ENCODE assay signal across 1 cellular context in the genomic region with DNA sequence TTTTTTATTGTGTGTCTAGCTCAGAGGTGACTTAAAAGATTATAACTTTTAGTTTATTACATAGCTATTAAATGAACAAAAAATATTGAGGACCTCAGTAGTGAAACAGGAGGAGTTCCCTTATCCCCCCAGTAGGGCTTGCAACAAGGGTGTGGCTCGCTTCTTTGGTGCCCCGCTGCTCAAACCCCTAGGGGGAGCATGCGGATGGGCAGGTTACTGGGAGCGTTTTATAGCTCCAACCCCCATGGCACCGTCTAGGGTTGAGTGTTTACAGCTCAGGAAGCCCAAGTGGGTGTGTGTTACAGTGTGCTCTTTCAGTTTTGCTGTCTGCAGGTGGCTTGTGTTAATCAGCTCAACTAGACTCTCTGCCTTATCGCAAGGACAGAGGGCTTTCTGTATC.
TF ChIP-seq lines count a peak whose summit lies in the region.

No MANE protein-coding gene starts in this region.

TF ChIP-seq in HepG2, 621 proteins besides CTCF, POLR2A, EP300 and RAD21:
- TF ChIP-seq ESRRA (CRISPR knock-in tag; IDR thresholded peaks at IDR 0.05; ENCODE audit: low read depth) (no peak), SMC3 (IDR thresholded peaks at IDR 0.05; ENCODE audit: low read length) (no peak), ZNF17 (CRISPR knock-in tag; IDR thresholded peaks at IDR 0.05) (no peak), ZSCAN22 (CRISPR knock-in tag; IDR thresholded peaks at IDR 0.05) (no peak), NFRKB (IDR thresholded peaks at IDR 0.05) (no peak), ZNF891 (CRISPR knock-in tag; IDR thresholded peaks at IDR 0.05) (no peak), ZNF160 (CRISPR knock-in tag; IDR thresholded peaks at IDR 0.05) (no peak), ZKSCAN1 (IDR thresholded peaks at IDR 0.05; ENCODE audit: low read length) (no peak), CBX1 (IDR thresholded peaks at IDR 0.05; ENCODE audit: low read depth) (no peak), POLR2AphosphoS5 (IDR thresholded peaks at IDR 0.05; ENCODE audit: low read depth, low read length) (no peak), ATM (IDR thresholded peaks at IDR 0.05; ENCODE audit: borderline replicate concordance) (no peak), ZNF772 (CRISPR knock-in tag; IDR thresholded peaks at IDR 0.05) (no peak), MXI1 (IDR thresholded peaks at IDR 0.05; ENCODE audit: borderline replicate concordance, low read depth, low read length) (no peak), NFYB (CRISPR knock-in tag; IDR thresholded peaks at IDR 0.05) (no peak)
- TF ChIP-seq, protein P1, sequence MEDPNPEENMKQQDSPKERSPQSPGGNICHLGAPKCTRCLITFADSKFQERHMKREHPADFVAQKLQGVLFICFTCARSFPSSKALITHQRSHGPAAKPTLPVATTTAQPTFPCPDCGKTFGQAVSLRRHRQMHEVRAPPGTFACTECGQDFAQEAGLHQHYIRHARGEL (CRISPR knock-in tag; IDR thresholded peaks at IDR 0.05): no peak
- TF ChIP-seq, protein P2, sequence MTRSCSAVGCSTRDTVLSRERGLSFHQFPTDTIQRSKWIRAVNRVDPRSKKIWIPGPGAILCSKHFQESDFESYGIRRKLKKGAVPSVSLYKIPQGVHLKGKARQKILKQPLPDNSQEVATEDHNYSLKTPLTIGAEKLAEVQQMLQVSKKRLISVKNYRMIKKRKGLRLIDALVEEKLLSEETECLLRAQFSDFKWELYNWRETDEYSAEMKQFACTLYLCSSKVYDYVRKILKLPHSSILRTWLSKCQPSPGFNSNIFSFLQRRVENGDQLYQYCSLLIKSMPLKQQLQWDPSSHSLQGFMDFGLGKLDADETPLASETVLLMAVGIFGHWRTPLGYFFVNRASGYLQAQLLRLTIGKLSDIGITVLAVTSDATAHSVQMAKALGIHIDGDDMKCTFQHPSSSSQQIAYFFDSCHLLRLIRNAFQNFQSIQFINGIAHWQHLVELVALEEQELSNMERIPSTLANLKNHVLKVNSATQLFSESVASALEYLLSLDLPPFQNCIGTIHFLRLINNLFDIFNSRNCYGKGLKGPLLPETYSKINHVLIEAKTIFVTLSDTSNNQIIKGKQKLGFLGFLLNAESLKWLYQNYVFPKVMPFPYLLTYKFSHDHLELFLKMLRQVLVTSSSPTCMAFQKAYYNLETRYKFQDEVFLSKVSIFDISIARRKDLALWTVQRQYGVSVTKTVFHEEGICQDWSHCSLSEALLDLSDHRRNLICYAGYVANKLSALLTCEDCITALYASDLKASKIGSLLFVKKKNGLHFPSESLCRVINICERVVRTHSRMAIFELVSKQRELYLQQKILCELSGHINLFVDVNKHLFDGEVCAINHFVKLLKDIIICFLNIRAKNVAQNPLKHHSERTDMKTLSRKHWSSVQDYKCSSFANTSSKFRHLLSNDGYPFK (CRISPR knock-in tag; IDR thresholded peaks at IDR 0.05; ENCODE audit: borderline replicate concordance): no peak
- TF ChIP-seq, protein P3, sequence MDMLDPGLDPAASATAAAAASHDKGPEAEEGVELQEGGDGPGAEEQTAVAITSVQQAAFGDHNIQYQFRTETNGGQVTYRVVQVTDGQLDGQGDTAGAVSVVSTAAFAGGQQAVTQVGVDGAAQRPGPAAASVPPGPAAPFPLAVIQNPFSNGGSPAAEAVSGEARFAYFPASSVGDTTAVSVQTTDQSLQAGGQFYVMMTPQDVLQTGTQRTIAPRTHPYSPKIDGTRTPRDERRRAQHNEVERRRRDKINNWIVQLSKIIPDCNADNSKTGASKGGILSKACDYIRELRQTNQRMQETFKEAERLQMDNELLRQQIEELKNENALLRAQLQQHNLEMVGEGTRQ (IDR thresholded peaks at IDR 0.05; ENCODE audit: low read depth, low read length): no peak
- TF ChIP-seq, protein P3 (CRISPR knock-in tag; IDR thresholded peaks at IDR 0.05; ENCODE audit: borderline replicate concordance): no peak
